ENCODE assay signal across 2 cellular contexts in genomic region chr1:159821171-159821867, GRCh38.
TF ChIP-seq lines count a peak whose summit lies in the region.

No MANE protein-coding gene starts in this region.

TF ChIP-seq in HepG2, 621 proteins besides CTCF, POLR2A, EP300 and RAD21:
- TF ChIP-seq BRD4 (CRISPR knock-in tag; IDR thresholded peaks at IDR 0.05) (no peak), TFDP1 (CRISPR knock-in tag; IDR thresholded peaks at IDR 0.05; ENCODE audit: borderline replicate concordance) (no peak), JUND (CRISPR knock-in tag; IDR thresholded peaks at IDR 0.05) (no peak), ZFP37 (CRISPR knock-in tag; IDR thresholded peaks at IDR 0.05; ENCODE audit: borderline replicate concordance) (no peak)

TF ChIP-seq in H1, 55 proteins besides CTCF, POLR2A, EP300 and RAD21:
- TF ChIP-seq KDM5A (IDR thresholded peaks at IDR 0.05; ENCODE audit: low read length) (no peak), ZNF274 (IDR thresholded peaks at IDR 0.05; ENCODE audit: borderline replicate concordance, extremely low read depth, low read length) (no peak), MAX (IDR thresholded peaks at IDR 0.05) (no peak), CREB1 (IDR thresholded peaks at IDR 0.05) (no peak), USF2 (IDR thresholded peaks at IDR 0.05; ENCODE audit: low read length) (no peak), EZH2 (IDR thresholded peaks at IDR 0.05; ENCODE audit: low read depth, low read length, severe bottlenecking) (no peak)
TF ChIP-seq in H1: peak in this region for 0.
